Comparison of ENCODE assay signal across 17 cellular contexts in the genomic region with DNA sequence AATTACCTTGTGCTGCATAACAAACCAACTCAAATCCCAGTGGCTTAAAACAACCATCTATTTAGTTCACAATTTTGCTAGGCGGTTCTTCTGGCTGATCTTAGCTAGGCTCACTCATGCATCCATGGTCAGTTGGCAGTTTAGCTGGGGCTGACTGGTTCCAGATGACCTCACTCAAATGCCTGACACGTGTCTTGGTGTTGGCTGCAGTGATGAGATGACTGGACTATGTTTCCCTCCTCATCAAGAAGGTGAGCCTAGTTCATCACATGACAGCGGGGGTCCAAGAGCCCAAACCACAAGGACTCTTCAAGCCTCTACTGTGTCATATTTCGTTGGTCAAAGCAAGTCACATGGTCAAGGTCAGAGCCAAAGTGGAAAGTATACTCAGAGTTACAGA. TPM values are rescaled to one million over a fixed set of nuclear protein-coding genes. Genes with fewer than 3 reads are reported as not detected.
DNase-seq lines count a peak whose midpoint lies in the region; ATAC-seq and TF ChIP-seq lines count a peak whose summit lies in the region.
"Had no signal": no experiment of that assay in that cellular context is flagged by ENCODE, and none has a peak within 500 bp of the region (broad histone marks: within the 10 kb centered on the region; RNA-seq: fewer than 3 reads in every experiment).

No MANE protein-coding gene starts in this region.

- no peak for TF ChIP-seq CTCF in choroid plexus epithelial cell (conservative IDR thresholded peaks at IDR 0.05; ENCODE audit: low read depth, low read length)
- no peak for TF ChIP-seq CTCF in ovary (IDR thresholded peaks at IDR 0.05)

- POLR2A ChIA-PET in naive thymus-derived CD4-positive, alpha-beta T cell (lab: Charles Lee) = no interaction called here

- H3K27ac Mint-ChIP-seq in naive thymus-derived CD4-positive, alpha-beta T cell = no peak overlapping the region
- H3K27ac Mint-ChIP-seq in stimulated activated naive CD8-positive, alpha-beta T cell treated with anti-CD3 and anti-CD28 coated beads, Interleukin-15, amount 100 ng/mL, for 72 hours = no peak overlapping the region
- H3K27ac Mint-ChIP-seq: activated naive CD8-positive, alpha-beta T cell had no signal

- 83 to 92% (median 88%) methylated on average over 4 of the region's 4 CpGs for WGBS in ovary, 3 donors

- H3K9me3 ChIP-seq in ovary = no peaks in the 10 kb centered on the region
- no peaks in the 10 kb centered on the region for H3K9me3 ChIP-seq in naive thymus-derived CD4-positive, alpha-beta T cell (ENCODE audit: control insufficient read depth in 2 of 3, low read length in 3 of 3)
- H3K9me3 ChIP-seq: psoas muscle, thoracic aorta had no signal

- H3K4me1 ChIP-seq in ovary (ENCODE audit: insufficient read depth) = peaks cover 3% of the 10 kb centered on the region
- H3K4me1 ChIP-seq in naive thymus-derived CD4-positive, alpha-beta T cell (ENCODE audit: control insufficient read depth in 2 of 2, insufficient read depth in 2 of 2, low read length in 2 of 2) = no peaks in the 10 kb centered on the region
- H3K4me1 ChIP-seq: psoas muscle had no signal

- H3K36me3 ChIP-seq in ovary = no peaks in the 10 kb centered on the region
- H3K36me3 ChIP-seq in naive thymus-derived CD4-positive, alpha-beta T cell (ENCODE audit: control insufficient read depth in 2 of 3, insufficient read depth in 3 of 3, low read length in 3 of 3) = no peaks in the 10 kb centered on the region
- H3K36me3 ChIP-seq: thoracic aorta had no signal

- no peak overlapping the region for H3K27ac ChIP-seq in ovary
- no peak overlapping the region for H3K27ac ChIP-seq in naive thymus-derived CD4-positive, alpha-beta T cell (ENCODE audit: low read depth, low read length)
- H3K27ac ChIP-seq: psoas muscle, thoracic aorta had no signal

- H3K4me3 ChIP-seq in choroid plexus epithelial cell (ENCODE audit: low read depth, low read length) = no peak overlapping the region
- no peak overlapping the region for H3K4me3 ChIP-seq in ovary
- no peak overlapping the region for H3K4me3 ChIP-seq in naive thymus-derived CD4-positive, alpha-beta T cell (ENCODE audit: low read length)
- H3K4me3 ChIP-seq: psoas muscle, thoracic aorta had no signal

- DNase-seq in AG08395 (ENCODE audit: low spot score) (peak; percentile 59), choroid plexus epithelial cell (ENCODE audit: low read depth) (peak; percentile 37), ovary (no peak), NCI-H345 (lab: John Stamatoyannopoulos, UW) (no peak)
- no peak for DNase-seq in naive thymus-derived CD4-positive, alpha-beta T cell
- DNase-seq in stimulated activated naive CD8-positive, alpha-beta T cell treated with anti-CD3 and anti-CD28 coated beads, Interleukin-15, amount 100 ng/mL, for 72 hours = no peak
- DNase-seq: dermis blood vessel endothelial cell, head of caudate nucleus, NCI-H2029 treated with DMSO at 0.1 percent for 48 hours, PC-3, psoas muscle, T-helper 2 cell had no signal

- H3K27me3 Mint-ChIP-seq in naive thymus-derived CD4-positive, alpha-beta T cell = no peaks in the 10 kb centered on the region
- H3K27me3 Mint-ChIP-seq in stimulated activated naive CD8-positive, alpha-beta T cell treated with anti-CD3 and anti-CD28 coated beads, Interleukin-15, amount 100 ng/mL, for 72 hours = no peaks in the 10 kb centered on the region
- H3K27me3 Mint-ChIP-seq: activated naive CD8-positive, alpha-beta T cell; memory B cell had no signal

- TF ChIP-seq EP300 in ovary (IDR thresholded peaks at IDR 0.05) = no peak

- H3K36me3 Mint-ChIP-seq in naive thymus-derived CD4-positive, alpha-beta T cell = peaks cover 14 to 66% (median 54%) of the 10 kb centered on the region in 5 donors

- peaks cover 0 to 6% (median 2%) of the 10 kb centered on the region in 7 donors for H3K4me1 Mint-ChIP-seq in naive thymus-derived CD4-positive, alpha-beta T cell
- H3K4me1 Mint-ChIP-seq in stimulated activated naive CD8-positive, alpha-beta T cell treated with anti-CD3 and anti-CD28 coated beads, Interleukin-15, amount 100 ng/mL, for 72 hours = peaks cover 7% of the 10 kb centered on the region

- intact Hi-C loops in ovary (cut with DNase I) = no loop called here
- intact Hi-C loops in naive thymus-derived CD4-positive, alpha-beta T cell (cut with micrococcal nuclease) = no loop called here

- no peaks in the 10 kb centered on the region for H3K27me3 ChIP-seq in ovary
- no peaks in the 10 kb centered on the region for H3K27me3 ChIP-seq in naive thymus-derived CD4-positive, alpha-beta T cell (ENCODE audit: control insufficient read depth in 2 of 2, insufficient read depth in 2 of 2, low read length in 2 of 2)

- peaks cover 0 to 20% (median 3%) of the 10 kb centered on the region in 11 donors for H3K9me3 Mint-ChIP-seq in naive thymus-derived CD4-positive, alpha-beta T cell
- H3K9me3 Mint-ChIP-seq in stimulated activated naive CD8-positive, alpha-beta T cell treated with anti-CD3 and anti-CD28 coated beads, Interleukin-15, amount 100 ng/mL, for 72 hours = peaks cover 12 to 13% of the 10 kb centered on the region in 2 donors

- ATAC-seq in GM19025 (IDR thresholded peaks at IDR 0.05; ENCODE audit: low read depth, unreplicated experiment) (peak; percentile 64), HG03439 (IDR thresholded peaks at IDR 0.05; ENCODE audit: unreplicated experiment) (peak; percentile 75)
- no peak for ATAC-seq in naive thymus-derived CD4-positive, alpha-beta T cell
- no peak for ATAC-seq in stimulated activated naive CD8-positive, alpha-beta T cell treated with anti-CD3 and anti-CD28 coated beads, Interleukin-15, amount 100 ng/mL, for 72 hours
- ATAC-seq: PC-3 had no signal

- no peak for TF ChIP-seq POLR2A in ovary (IDR thresholded peaks at IDR 0.05)

- CTCF ChIA-PET in naive thymus-derived CD4-positive, alpha-beta T cell (lab: Charles Lee) = no interaction called here

- no peak overlapping the region for H3K4me3 Mint-ChIP-seq in naive thymus-derived CD4-positive, alpha-beta T cell
- no peak overlapping the region for H3K4me3 Mint-ChIP-seq in stimulated activated naive CD8-positive, alpha-beta T cell treated with anti-CD3 and anti-CD28 coated beads, Interleukin-15, amount 100 ng/mL, for 72 hours
- H3K4me3 Mint-ChIP-seq: activated naive CD8-positive, alpha-beta T cell; memory B cell had no signal

RNA-seq across cellular contexts. Expression of a gene that starts 42.7 kb away (rescaled TPM):
- total RNA-seq in ovary = 100 to 1,000 TPM in 5 of 7 donors, 10 to 100 TPM in 2; 42.1 to 167 (median 133) TPM
- polyA plus RNA-seq in ovary = 100 to 1,000 TPM in 1 of 2 donors, 10 to 100 TPM in 1; 41.7 to 166 TPM
- 100 to 1,000 TPM; 172 to 612 (median 213) TPM for total RNA-seq in naive thymus-derived CD4-positive, alpha-beta T cell
- 100 to 1,000 TPM; 438 to 486 TPM for polyA plus RNA-seq in naive thymus-derived CD4-positive, alpha-beta T cell

Comparison
In these comparisons a context has a peak if more than half of its experiments do, and no peak if none do; other contexts are left out.
1. DNase-seq: peak in AG08395 (single experiment) and choroid plexus epithelial cell (single experiment); none in ovary (0 of 5), naive thymus-derived CD4-positive, alpha-beta T cell (0 of 9), NCI-H345 (single experiment) and stimulated activated naive CD8-positive, alpha-beta T cell treated with anti-CD3 and anti-CD28 coated beads, Interleukin-15, amount 100 ng/mL, for 72 hours (0 of 2).
2. ATAC-seq: peak in GM19025 (single experiment) and HG03439 (single experiment); none in naive thymus-derived CD4-positive, alpha-beta T cell (single experiment) and stimulated activated naive CD8-positive, alpha-beta T cell treated with anti-CD3 and anti-CD28 coated beads, Interleukin-15, amount 100 ng/mL, for 72 hours (single experiment).